8 cellular contexts compared by ENCODE assay signal in the genomic region with DNA sequence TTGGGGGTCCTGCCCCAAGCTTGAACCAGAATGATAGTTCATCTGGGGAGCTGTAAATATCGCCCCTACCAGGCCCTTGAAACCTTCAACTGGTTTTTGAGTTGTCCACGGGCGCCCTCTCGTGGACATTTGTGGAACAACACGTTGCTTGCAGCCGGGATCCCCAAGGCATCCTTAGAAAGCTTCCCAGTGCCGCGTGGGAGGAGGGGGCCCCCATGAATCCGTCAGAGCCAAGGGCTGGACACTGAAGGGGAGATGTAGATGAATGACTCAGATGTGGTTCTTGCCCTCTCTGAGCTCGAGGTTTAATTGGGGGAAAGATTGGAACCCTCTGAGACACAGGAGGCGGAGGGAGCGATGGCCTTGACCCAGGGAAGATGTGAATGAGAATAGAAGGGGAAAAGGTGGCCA. TPM values are rescaled to one million over a fixed set of nuclear protein-coding genes. Genes with fewer than 3 reads are reported as not detected.
DNase-seq lines count a peak whose midpoint lies in the region; ATAC-seq, FAIRE-seq and TF ChIP-seq lines count a peak whose summit lies in the region.

No MANE protein-coding gene starts in this region.

- TF ChIP-seq POLR2A in H54 (IDR thresholded peaks at IDR 0.05; ENCODE audit: low read depth, low read length), result no peak

- H3F3A ChIP-seq in OCI-LY1 (ENCODE audit: insufficient read depth, low read length), result no peaks in the 10 kb centered on the region

- H3K27ac Mint-ChIP-seq in nephron progenitor cell, result peak overlapping the region; percentile 67

- DNase-seq in BE2C, result peak; percentile 71
- no peak for DNase-seq in H54 (ENCODE audit: insufficient read length, low spot score)
- DNase-seq in activated T-cell treated with anti-CD3 and anti-CD28 coated beads, Interleukin-2, amount 50 U/mL, for 1 hour, result peak; percentile 79
- peak; percentile 44 for DNase-seq in fibroblast of gingiva (ENCODE audit: low read depth)
- DNase-seq in nephron progenitor cell, result peak; percentile 91
- peak; percentile 79 for DNase-seq in stimulated activated naive CD8-positive, alpha-beta T cell treated with anti-CD3 and anti-CD28 coated beads, Interleukin-15, Interleukin-2, amounts not matched to agents 100 U/mL and 50 U/mL, for 24 hours

- peak; percentile 95 for FAIRE-seq in H54 (lab: Jason Lieb, UNC)

- no peak overlapping the region for H3K9ac ChIP-seq in OCI-LY1 (ENCODE audit: low read length)

- no peak overlapping the region for H2AFZ ChIP-seq in OCI-LY1 (ENCODE audit: low read length)

- H3K36me3 Mint-ChIP-seq in nephron progenitor cell (ENCODE audit: low read depth), result peaks cover 46% of the 10 kb centered on the region

- H3K27me3 ChIP-seq in BE2C (peaks cover 3% of the 10 kb centered on the region; the same call in 1 of the 2 replicates), OCI-LY1 (ENCODE audit: insufficient read depth, low read length) (no peaks in the 10 kb centered on the region)

- peak; percentile 40 for ATAC-seq in stimulated activated naive CD8-positive, alpha-beta T cell treated with anti-CD3 and anti-CD28 coated beads, Interleukin-15, Interleukin-2, amounts not matched to agents 100 U/mL and 50 U/mL, for 24 hours
- no peak for ATAC-seq in HG02973 (IDR thresholded peaks at IDR 0.05; ENCODE audit: unreplicated experiment)

- H3K79me2 ChIP-seq in OCI-LY1 (ENCODE audit: insufficient read depth, low read length), result no peaks in the 10 kb centered on the region

- no peaks in the 10 kb centered on the region for H4K20me1 ChIP-seq in OCI-LY1 (ENCODE audit: insufficient read depth, low read length)

- H3K27me3 Mint-ChIP-seq in nephron progenitor cell (ENCODE audit: low read depth, poor library complexity), result no peaks in the 10 kb centered on the region

- TF ChIP-seq CTCF in BE2C (IDR thresholded peaks at IDR 0.05; ENCODE audit: low read depth, low read length), result peak; percentile 86
- TF ChIP-seq CTCF in OCI-LY1 (IDR thresholded peaks at IDR 0.05; ENCODE audit: low read length), result peak; percentile 91
- TF ChIP-seq CTCF in nephron progenitor cell (IDR thresholded peaks at IDR 0.05), result peak; percentile 90

- no peak overlapping the region for H3K4me2 ChIP-seq in OCI-LY1 (ENCODE audit: low read length)

- peaks cover 28% of the 10 kb centered on the region for H3K9me3 Mint-ChIP-seq in nephron progenitor cell

- no peaks in the 10 kb centered on the region for H3K9me2 ChIP-seq in OCI-LY1 (ENCODE audit: low read depth, low read length)

- H3K4me3 ChIP-seq in BE2C (ENCODE audit: low read depth, low read length) (no peak overlapping the region), OCI-LY1 (ENCODE audit: low read depth, low read length, poor library complexity, severe bottlenecking) (no peak overlapping the region)

- no peaks in the 10 kb centered on the region for H3K4me1 ChIP-seq in BE2C
- H3K4me1 ChIP-seq in OCI-LY1 (ENCODE audit: insufficient read depth, low read length, severe bottlenecking), result no peaks in the 10 kb centered on the region

- H3K27ac ChIP-seq in OCI-LY1 (ENCODE audit: low read depth, low read length, poor library complexity, severe bottlenecking), result no peak overlapping the region

- H3K4me1 Mint-ChIP-seq in nephron progenitor cell, result peaks cover 24% of the 10 kb centered on the region

- H3K4me3 Mint-ChIP-seq in nephron progenitor cell, result no peak overlapping the region

- H3K9me3 ChIP-seq in BE2C (no peaks in the 10 kb centered on the region), OCI-LY1 (ENCODE audit: low read length) (peaks cover 7% of the 10 kb centered on the region; the same call in 1 of the 2 replicates)

- no peaks in the 10 kb centered on the region for H3K36me3 ChIP-seq in BE2C
- H3K36me3 ChIP-seq in OCI-LY1 (ENCODE audit: insufficient read depth, low read length), result no peaks in the 10 kb centered on the region

RNA-seq across cellular contexts. Expression of a gene that starts 31.8 kb away (rescaled TPM):
- polyA plus RNA-seq in BE2C (2012; ENCODE audit: insufficient read depth, insufficient read length, low read depth), result not detected

RNA-seq across cellular contexts. Expression of a gene that starts 38.6 kb away (rescaled TPM):
- not detected for polyA plus RNA-seq in BE2C (2012; ENCODE audit: insufficient read depth, insufficient read length, low read depth)
